Comparison of ENCODE assay signal across 10 cellular contexts in the genomic region with DNA sequence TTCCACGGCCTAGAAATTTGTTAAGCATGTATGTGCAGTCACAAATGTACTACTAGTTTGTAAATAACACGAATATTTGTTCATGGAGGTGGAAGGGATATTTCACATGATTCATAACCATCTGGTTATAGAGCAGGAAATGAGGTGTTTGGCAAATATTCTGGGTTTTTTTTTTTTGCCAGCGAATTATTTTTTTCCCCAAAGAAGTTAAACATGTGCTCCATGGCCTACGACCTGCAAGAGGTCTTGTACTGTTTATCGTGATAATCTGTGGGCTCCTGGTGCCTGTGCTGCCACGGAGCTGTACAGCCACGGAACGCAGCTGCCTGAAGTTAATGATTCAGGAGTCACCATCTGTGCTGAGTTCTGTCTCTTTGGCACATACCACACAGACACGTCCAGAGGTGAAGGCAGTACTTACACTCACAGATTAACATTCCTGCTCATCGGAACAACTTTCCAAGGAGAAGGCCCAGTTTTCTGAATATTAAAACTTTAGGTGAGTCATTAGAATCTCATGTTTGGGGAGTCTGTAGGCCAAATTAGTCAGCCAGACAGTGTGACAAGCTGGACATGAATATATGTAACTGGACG.
A peak's percentile ranks its signal among the peaks of the same experiment; 100 is the strongest.
DNase-seq lines count a peak whose midpoint lies in the region; ATAC-seq and TF ChIP-seq lines count a peak whose summit lies in the region.
"Had no signal": no experiment of that assay in that cellular context is flagged by ENCODE, and none has a peak within 500 bp of the region (broad histone marks: within the 10 kb centered on the region; RNA-seq: fewer than 3 reads in every experiment).

No MANE protein-coding gene starts in this region.

- TF ChIP-seq CTCF in AG09319 (IDR thresholded peaks at IDR 0.05; ENCODE audit: low read depth, low read length) (no peak), Panc1 (IDR thresholded peaks at IDR 0.05) (no peak), esophagus squamous epithelium (IDR thresholded peaks at IDR 0.05) (no peak), ovary (IDR thresholded peaks at IDR 0.05) (no peak)
- TF ChIP-seq CTCF in CD8-positive, alpha-beta T cell (IDR thresholded peaks at IDR 0.05): no peak

- H3K27me3 Mint-ChIP-seq in immature natural killer cell (ENCODE audit: low read depth in 3 of 3): peaks cover 0 to 2% (median 2%) of the 10 kb centered on the region in 3 donors
- H3K27me3 Mint-ChIP-seq in CD8-positive, alpha-beta T cell (ENCODE audit: low read depth): peaks cover 10% of the 10 kb centered on the region

- H3K9me3 Mint-ChIP-seq in immature natural killer cell: peaks cover 0 to 2% (median 0%) of the 10 kb centered on the region in 6 donors
- no peaks in the 10 kb centered on the region for H3K9me3 Mint-ChIP-seq in CD8-positive, alpha-beta T cell

- CTCF ChIA-PET in Panc1 (lab: Charles Lee): no interaction called here
- CTCF ChIA-PET in CD8-positive, alpha-beta T cell (lab: Charles Lee): no interaction called here

- H3K4me3 ChIP-seq in Panc1 (ENCODE audit: low read depth in 2 of 2, low read length in 2 of 2) (peak overlapping the region in 1 of 2 experiments; percentile 24; a peak in 2 of 4 replicates), esophagus squamous epithelium (no peak overlapping the region), ovary (no peak overlapping the region)
- no peak overlapping the region for H3K4me3 ChIP-seq in CD8-positive, alpha-beta T cell (ENCODE audit: low read depth, low read length)
- H3K4me3 ChIP-seq: adrenal gland had no signal

- POLR2A ChIA-PET in Panc1 (lab: Charles Lee): no interaction called here
- POLR2A ChIA-PET in CD8-positive, alpha-beta T cell (lab: Charles Lee): no interaction called here

- peak; percentile 82 for ATAC-seq in Panc1
- ATAC-seq in CD8-positive, alpha-beta T cell: no peak
- ATAC-seq: HCT116 had no signal

- DNase-seq in AG09319 (ENCODE audit: extremely low read depth, low read depth) (peak; percentile 79), Panc1 (ENCODE audit: low read depth, low spot score) (peak; percentile 78), esophagus squamous epithelium (lab: John Stamatoyannopoulos, UW) (no peak), ovary (peak; percentile 30 to 51 (median 38)), immature natural killer cell (no peak), AML-193 (lab: John Stamatoyannopoulos, UW) (no peak), NOMO-1 treated with DMSO at 0.1 percent for 48 hours (lab: John Stamatoyannopoulos, UW; ENCODE audit: unreplicated experiment) (no peak)
- no peak for DNase-seq in CD8-positive, alpha-beta T cell

- no peak for TF ChIP-seq EP300 in ovary (IDR thresholded peaks at IDR 0.05)

- no peaks in the 10 kb centered on the region for H3K36me3 ChIP-seq in Panc1 (ENCODE audit: control insufficient read depth, insufficient read depth, low read length)
- H3K36me3 ChIP-seq in esophagus squamous epithelium: no peaks in the 10 kb centered on the region
- H3K36me3 ChIP-seq in ovary: no peaks in the 10 kb centered on the region
- H3K36me3 ChIP-seq in CD8-positive, alpha-beta T cell (ENCODE audit: insufficient read depth, low read length): no peaks in the 10 kb centered on the region
- H3K36me3 ChIP-seq: adrenal gland had no signal

- whole genome bisulfite sequencing in esophagus squamous epithelium, 2 donors: 25 to 26% methylated on average over 11 of the region's 11 CpGs
- WGBS in ovary, 3 donors: 14 to 24% (median 16%) methylated on average over 11 of the region's 11 CpGs

- H3K36me3 Mint-ChIP-seq in immature natural killer cell: no peaks in the 10 kb centered on the region
- no peaks in the 10 kb centered on the region for H3K36me3 Mint-ChIP-seq in CD8-positive, alpha-beta T cell

- in situ Hi-C loops in Panc1 (cut with HindIII; ENCODE audit: low pct_unique_long_range_greater_than_20kb, low sequenced_read_pairs): no loop called here

- no peaks in the 10 kb centered on the region for H3K4me1 Mint-ChIP-seq in immature natural killer cell
- H3K4me1 Mint-ChIP-seq in CD8-positive, alpha-beta T cell (ENCODE audit: low read depth): no peaks in the 10 kb centered on the region

- H3K4me1 ChIP-seq in Panc1 (ENCODE audit: control insufficient read depth, insufficient read depth, low read length) (peaks cover 14% of the 10 kb centered on the region), esophagus squamous epithelium (peaks cover 31 to 83% (median 43%) of the 10 kb centered on the region in 3 donors), ovary (ENCODE audit: insufficient read depth) (peaks cover 11% of the 10 kb centered on the region)
- no peaks in the 10 kb centered on the region for H3K4me1 ChIP-seq in CD8-positive, alpha-beta T cell (ENCODE audit: insufficient read depth, low read length)

- H3K27me3 ChIP-seq in Panc1 (ENCODE audit: control insufficient read depth, insufficient read depth, low read length): no peaks in the 10 kb centered on the region
- H3K27me3 ChIP-seq in esophagus squamous epithelium: no peaks in the 10 kb centered on the region
- no peaks in the 10 kb centered on the region for H3K27me3 ChIP-seq in ovary
- H3K27me3 ChIP-seq in CD8-positive, alpha-beta T cell (ENCODE audit: insufficient read depth, low read length): no peaks in the 10 kb centered on the region
- H3K27me3 ChIP-seq: adrenal gland had no signal

- BruUV-seq in Panc1 (replicated peaks; lab: Mats Ljungman, UMichigan): no TSS peak

- no peak overlapping the region for H3K4me3 Mint-ChIP-seq in immature natural killer cell
- H3K4me3 Mint-ChIP-seq in CD8-positive, alpha-beta T cell: no peak overlapping the region

- no peak overlapping the region for H3K27ac Mint-ChIP-seq in immature natural killer cell
- no peak overlapping the region for H3K27ac Mint-ChIP-seq in CD8-positive, alpha-beta T cell

- intact Hi-C loops in Panc1 (cut with micrococcal nuclease; ENCODE audit: unreplicated experiment) (no loop called here), esophagus squamous epithelium (cut with DNase I) (no loop called here), ovary (cut with DNase I) (no loop called here)
- intact Hi-C loops in CD8-positive, alpha-beta T cell (cut with DNase I, micrococcal nuclease): no loop called here

- TF ChIP-seq POLR2A in esophagus squamous epithelium (IDR thresholded peaks at IDR 0.05) (no peak), ovary (IDR thresholded peaks at IDR 0.05) (no peak)

- no peaks in the 10 kb centered on the region for H3K9me3 ChIP-seq in Panc1 (ENCODE audit: control insufficient read depth, insufficient read depth, low read depth, low read length)
- H3K9me3 ChIP-seq in esophagus squamous epithelium: no peaks in the 10 kb centered on the region
- H3K9me3 ChIP-seq in ovary: no peaks in the 10 kb centered on the region
- H3K9me3 ChIP-seq in CD8-positive, alpha-beta T cell (ENCODE audit: low read length): no peaks in the 10 kb centered on the region
- H3K9me3 ChIP-seq: adrenal gland had no signal

- peak overlapping the region; percentile 69 for H3K27ac ChIP-seq in Panc1 (ENCODE audit: low read length)
- peak overlapping the region; percentile 85 to 94 (median 89) for H3K27ac ChIP-seq in esophagus squamous epithelium
- H3K27ac ChIP-seq in ovary: peak overlapping the region in 1 of 2 donors; percentile 73
- no peak overlapping the region for H3K27ac ChIP-seq in CD8-positive, alpha-beta T cell (ENCODE audit: low read depth, low read length)

Comparison
In these comparisons a context has a peak if more than half of its experiments do, and no peak if none do; other contexts are left out.
1. DNase-seq: peak in AG09319 (single experiment), Panc1 (single experiment) and ovary (5 of 5); none in esophagus squamous epithelium (single experiment), immature natural killer cell (0 of 3), AML-193 (0 of 2), CD8-positive, alpha-beta T cell (0 of 7) and NOMO-1 treated with DMSO at 0.1 percent for 48 hours (single experiment).